ENCODE assay signal across 8 cellular contexts in the genomic region with DNA sequence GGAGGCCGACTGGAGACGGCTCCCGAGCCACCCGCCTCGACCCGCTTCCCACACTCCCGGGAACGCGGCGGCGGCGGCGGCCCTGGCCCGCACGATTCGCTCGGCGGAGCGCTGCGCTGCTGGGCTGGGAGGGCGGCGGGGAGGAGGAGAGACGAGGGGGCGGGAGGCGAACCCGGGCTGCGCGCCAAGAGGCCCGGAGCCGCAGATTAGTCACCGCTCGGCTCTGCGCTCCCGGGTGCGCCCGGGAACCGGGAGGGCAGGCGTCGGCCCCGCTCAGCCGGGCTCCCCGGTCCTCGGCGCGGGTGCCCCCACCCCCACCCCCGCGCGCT. TPM values are rescaled to one million over a fixed set of nuclear protein-coding genes. Genes with fewer than 3 reads are reported as not detected.
DNase-seq lines count a peak whose midpoint lies in the region; ATAC-seq and TF ChIP-seq lines count a peak whose summit lies in the region.

No MANE protein-coding gene starts in this region.

- peak overlapping the region; percentile 76 for H3K9ac ChIP-seq in BLaER1

- H3K27me3 ChIP-seq in BLaER1, result no peaks in the 10 kb centered on the region
- no peaks in the 10 kb centered on the region for H3K27me3 ChIP-seq in left ventricle myocardium inferior (ENCODE audit: low read depth)

- intact Hi-C loops in left ventricle myocardium inferior (cut with micrococcal nuclease) (no loop called here), posterior cingulate gyrus (cut with DNase I) (loop anchor here (2.0 to 5.0 kb wide), 2 partner anchors 44 to 97 kb away; no protein-coding TSS in a partner anchor)

- H3K4me2 ChIP-seq in BLaER1, result peak overlapping the region; percentile 87

- no peak for TF ChIP-seq CTCF in left ventricle myocardium inferior (IDR thresholded peaks at IDR 0.05; ENCODE audit: borderline replicate concordance)

- peak overlapping the region; percentile 78 for H3K27ac ChIP-seq in BLaER1
- peak overlapping the region; percentile 97 for H3K27ac ChIP-seq in left ventricle myocardium inferior (replicated peaks)

- DNase-seq in SK-N-DZ (ENCODE audit: low spot score) (peak; percentile 45), amniotic stem cell (lab: John Stamatoyannopoulos, UW) (peak; percentile 44), left ventricle myocardium inferior (peak; percentile 83), posterior cingulate gyrus (peak in 7 of 10 donors; percentile 54 to 93 (median 73))

- peaks cover 70% of the 10 kb centered on the region for H3K4me1 ChIP-seq in BLaER1
- peaks cover 35% of the 10 kb centered on the region for H3K4me1 ChIP-seq in left ventricle myocardium inferior

- H3K4me3 ChIP-seq in BLaER1 (peak overlapping the region; percentile 69), left ventricle myocardium inferior (peak overlapping the region; percentile 72)

- ATAC-seq in HG02642 (IDR thresholded peaks at IDR 0.05; ENCODE audit: poor library complexity, unreplicated experiment) (peak; percentile 29), HG03097 (IDR thresholded peaks at IDR 0.05; ENCODE audit: low FRiP score, unreplicated experiment) (no peak), GM18498 (IDR thresholded peaks at IDR 0.05; ENCODE audit: unreplicated experiment) (no peak)

- H3K36me3 ChIP-seq in BLaER1, result 0 out of 2 replicates have a peak, but pooled peaks cover 5% of the 10 kb centered on the region
- H3K36me3 ChIP-seq in left ventricle myocardium inferior, result no peaks in the 10 kb centered on the region

- peaks cover 93% of the 10 kb centered on the region for H4K20me1 ChIP-seq in BLaER1

- H3K9me3 ChIP-seq in BLaER1, result peaks cover 54% of the 10 kb centered on the region
- no peaks in the 10 kb centered on the region for H3K9me3 ChIP-seq in left ventricle myocardium inferior (replicated peaks)

RNA-seq across cellular contexts. Expression of gene BCOR, which starts 11.2 kb away (rescaled TPM):
- polyA plus RNA-seq in SK-N-DZ (2014; cell fraction: cytosol; rRNA removed), result 54.9 and 65.2 TPM in 2 replicates
- 40.2 and 73.5 TPM in 2 replicates for polyA plus RNA-seq in SK-N-DZ (2014; cell fraction: nucleus; rRNA removed)
- total RNA-seq in left ventricle myocardium inferior, result 15.1 TPM
